ENCODE assay signal across 16 cellular contexts in the genomic region with DNA sequence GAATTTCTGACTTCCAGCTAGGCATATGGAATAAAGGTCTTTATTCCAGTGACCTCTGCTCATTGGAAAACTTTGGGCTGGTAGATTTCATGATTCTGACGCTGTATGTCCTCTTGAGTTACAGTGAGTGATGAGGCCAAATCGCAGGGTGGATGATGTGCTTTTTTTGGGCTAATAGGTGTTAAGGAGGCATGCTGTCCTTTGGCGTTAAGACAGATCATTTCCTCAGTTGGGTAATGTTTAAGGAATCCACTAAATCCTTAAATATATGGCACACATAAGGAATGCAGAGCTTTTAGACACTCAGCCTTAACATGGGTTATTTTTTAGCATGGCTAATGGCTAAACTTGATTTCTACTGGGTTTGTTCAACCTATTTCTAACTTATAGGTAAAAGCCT.
A peak's percentile ranks its signal among the peaks of the same experiment; 100 is the strongest.
DNase-seq lines count a peak whose midpoint lies in the region; ATAC-seq and TF ChIP-seq lines count a peak whose summit lies in the region.
"Had no signal": no experiment of that assay in that cellular context is flagged by ENCODE, and none has a peak within 500 bp of the region (broad histone marks: within the 10 kb centered on the region; RNA-seq: fewer than 3 reads in every experiment).

No MANE protein-coding gene starts in this region.

- peaks cover 14% of the 10 kb centered on the region for H3K4me1 ChIP-seq in hepatocyte (ENCODE audit: insufficient read depth)
- peaks cover 29% of the 10 kb centered on the region for H3K4me1 ChIP-seq in stomach smooth muscle (ENCODE audit: control insufficient read depth, insufficient read depth, low read length)

- H3K9me3 ChIP-seq in hepatocyte (ENCODE audit: low read depth) = no peaks in the 10 kb centered on the region
- H3K9me3 ChIP-seq in stomach smooth muscle (ENCODE audit: control insufficient read depth in 2 of 2, low read length in 2 of 2) = no peaks in the 10 kb centered on the region
- H3K9me3 ChIP-seq: SJSA1 had no signal

- H3K4me1 Mint-ChIP-seq in HFFc6 (ENCODE audit: low read depth) = peaks cover 83% of the 10 kb centered on the region
- peaks cover 85% of the 10 kb centered on the region for H3K4me1 Mint-ChIP-seq in activated B cell treated with CpG ODN at 0.5 μM for 24 hours

- no peak for TF ChIP-seq CTCF in HFFc6 (IDR thresholded peaks at IDR 0.05)
- no peak for TF ChIP-seq CTCF in activated B cell treated with CpG ODN at 0.5 μM for 24 hours (IDR thresholded peaks at IDR 0.05)
- TF ChIP-seq CTCF in hepatocyte (IDR thresholded peaks at IDR 0.05; ENCODE audit: poor library complexity) = no peak

- H3K27ac ChIP-seq in hepatocyte (peak overlapping the region; percentile 49), stomach smooth muscle (ENCODE audit: low read length) (peak overlapping the region; percentile 78)
- H3K27ac ChIP-seq: C4-2B had no signal

- no peak overlapping the region for H2AFZ ChIP-seq in hepatocyte

- no peak overlapping the region for H3K4me3 ChIP-seq in hepatocyte
- no peak overlapping the region for H3K4me3 ChIP-seq in stomach smooth muscle (ENCODE audit: low read length in 2 of 2)
- H3K4me3 ChIP-seq: SJSA1 had no signal

- H3K9ac ChIP-seq in stomach smooth muscle (ENCODE audit: low read length in 2 of 2) = peak overlapping the region in 1 of 2 donors; percentile 51

- H3K4me3 Mint-ChIP-seq in HFFc6 = peak overlapping the region; percentile 43
- peak overlapping the region; percentile 64 for H3K4me3 Mint-ChIP-seq in activated B cell treated with CpG ODN at 0.5 μM for 24 hours
- H3K4me3 Mint-ChIP-seq: activated CD8-positive, alpha-beta T cell treated with anti-CD3 and anti-CD28 coated beads, Interleukin-2, amount 10 ng/mL, durations not matched to agents 7 days and 5 days; activated T-helper 17 cell treated with anti-CD3 and anti-CD28 coated beads, Interleukin-2, amount 50 U/mL, for 72 hours; naive thymus-derived CD8-positive, alpha-beta T cell had no signal

- DNase-seq in HFFc6 = peak; percentile 19
- no peak for DNase-seq in activated B cell treated with CpG ODN at 0.5 μM for 24 hours
- DNase-seq in hepatocyte (ENCODE audit: low spot score) = no peak
- DNase-seq in stimulated activated CD4-positive, alpha-beta T cell treated with anti-CD3 and anti-CD28 coated beads, Interleukin-12 subunit alpha, Interleukin-12 subunit beta, amount 100 ng/mL, for 4 hours = no peak
- DNase-seq: activated CD8-positive, alpha-beta T cell treated with anti-CD3 and anti-CD28 coated beads, Interleukin-2, amount 10 ng/mL, durations not matched to agents 7 days and 5 days; dermis blood vessel endothelial cell; DMS79 treated with DMSO at 0.1 percent for 48 hours; H7; naive thymus-derived CD8-positive, alpha-beta T cell; stimulated activated CD4-positive, alpha-beta T cell treated with anti-CD3 and anti-CD28 coated beads, Interleukin-4, amount 100 ng/mL, for 4 hours had no signal

- CTCF ChIA-PET in activated B cell treated with CpG ODN at 0.5 μM for 24 hours (lab: Charles Lee) = no interaction called here

- H3K27me3 Mint-ChIP-seq in HFFc6 (ENCODE audit: insufficient read depth) (peaks cover 2% of the 10 kb centered on the region; the same call in 1 of the 2 replicates), activated B cell treated with CpG ODN at 0.5 μM for 24 hours (no peaks in the 10 kb centered on the region)
- H3K27me3 Mint-ChIP-seq: activated T-helper 17 cell treated with anti-CD3 and anti-CD28 coated beads, Interleukin-2, amount 50 U/mL, for 72 hours; naive thymus-derived CD8-positive, alpha-beta T cell had no signal

- H3K27ac Mint-ChIP-seq in HFFc6 = peak overlapping the region; percentile 67
- H3K27ac Mint-ChIP-seq in activated B cell treated with CpG ODN at 0.5 μM for 24 hours = peak overlapping the region; percentile 89
- H3K27ac Mint-ChIP-seq: activated CD8-positive, alpha-beta T cell treated with anti-CD3 and anti-CD28 coated beads, Interleukin-2, amount 10 ng/mL, durations not matched to agents 7 days and 5 days; activated T-helper 17 cell treated with anti-CD3 and anti-CD28 coated beads, Interleukin-2, amount 50 U/mL, for 72 hours had no signal

- intact Hi-C loops in activated B cell treated with CpG ODN at 0.5 μM for 24 hours (cut with micrococcal nuclease) = loop anchor here (1.0 to 10.0 kb wide), 8 partner anchors 28 to 510 kb away; partner anchors contain the start of genes BCL6 and LPP

- H3K4me2 ChIP-seq in hepatocyte = no peak overlapping the region

- H3K27me3 ChIP-seq in hepatocyte (no peaks in the 10 kb centered on the region), stomach smooth muscle (ENCODE audit: control insufficient read depth in 1 of 2, insufficient read depth in 2 of 2, low read length in 2 of 2) (no peaks in the 10 kb centered on the region)
- H3K27me3 ChIP-seq: SJSA1 had no signal

- H4K20me1 ChIP-seq in hepatocyte (ENCODE audit: insufficient read depth, poor library complexity, severe bottlenecking) = no peaks in the 10 kb centered on the region

- H3K9me2 ChIP-seq in hepatocyte (replicated peaks; ENCODE audit: insufficient read depth) = no peaks in the 10 kb centered on the region

- ATAC-seq in activated B cell treated with CpG ODN at 0.5 μM for 24 hours (ENCODE audit: low read depth) (no peak), GM18858 (IDR thresholded peaks at IDR 0.05; ENCODE audit: unreplicated experiment) (no peak), HG03457 (IDR thresholded peaks at IDR 0.05; ENCODE audit: unreplicated experiment) (no peak)
- ATAC-seq: activated CD8-positive, alpha-beta T cell treated with anti-CD3 and anti-CD28 coated beads, Interleukin-2, amount 10 ng/mL, durations not matched to agents 7 days and 5 days; activated T-helper 17 cell treated with anti-CD3 and anti-CD28 coated beads, Interleukin-2, amount 50 U/mL, for 72 hours; naive thymus-derived CD8-positive, alpha-beta T cell had no signal

- 87% methylated on average over 3 of the region's 3 CpGs for WGBS in hepatocyte (ENCODE audit: low lambda C conversion rate, missing lambda C conversion rate)

- H3K36me3 Mint-ChIP-seq in HFFc6 (ENCODE audit: low read depth) (peaks cover 31% of the 10 kb centered on the region), activated B cell treated with CpG ODN at 0.5 μM for 24 hours (ENCODE audit: low read depth) (no peaks in the 10 kb centered on the region)

- peaks cover 66% of the 10 kb centered on the region for H3K79me2 ChIP-seq in hepatocyte

- POLR2A ChIA-PET in activated B cell treated with CpG ODN at 0.5 μM for 24 hours (lab: Charles Lee) = interaction anchor here (1.0 to 1.2 kb wide), 2 partner anchors 13 to 117 kb away, joined by 3 to 5 read pairs; no protein-coding TSS in a partner anchor

- H3K9me3 Mint-ChIP-seq in HFFc6 (no peaks in the 10 kb centered on the region), activated B cell treated with CpG ODN at 0.5 μM for 24 hours (no peaks in the 10 kb centered on the region)
- H3K9me3 Mint-ChIP-seq: activated T-helper 17 cell treated with anti-CD3 and anti-CD28 coated beads, Interleukin-2, amount 50 U/mL, for 72 hours; naive thymus-derived CD8-positive, alpha-beta T cell had no signal

- H3K36me3 ChIP-seq in hepatocyte (replicated peaks; ENCODE audit: insufficient read depth, low read depth) = no peaks in the 10 kb centered on the region
- peaks cover 0 to 18% of the 10 kb centered on the region in 2 donors for H3K36me3 ChIP-seq in stomach smooth muscle (ENCODE audit: control insufficient read depth in 2 of 2, insufficient read depth in 2 of 2, low read length in 2 of 2)
